In genomic region chr2:156892449-156893335, GRCh38 we compare ENCODE assay signal across 8 cellular contexts.
A peak's percentile ranks its signal among the peaks of the same experiment; 100 is the strongest.
DNase-seq lines count a peak whose midpoint lies in the region; ATAC-seq lines count a peak whose summit lies in the region.

No MANE protein-coding gene starts in this region.

- no peaks in the 10 kb centered on the region for H3K79me2 ChIP-seq in Karpas-422 (ENCODE audit: low read length)

- H3K4me3 ChIP-seq in Karpas-422 (ENCODE audit: low read length) = no peak overlapping the region
- H3K4me3 ChIP-seq in mucosa of stomach (ENCODE audit: low read length) = no peak overlapping the region

- H3K36me3 ChIP-seq in Karpas-422 (ENCODE audit: insufficient read depth, low read length) (no peaks in the 10 kb centered on the region), mucosa of stomach (ENCODE audit: control insufficient read depth, insufficient read depth, low read length) (no peaks in the 10 kb centered on the region)

- no peak overlapping the region for H2AFZ ChIP-seq in Karpas-422 (ENCODE audit: low read length)

- no peaks in the 10 kb centered on the region for H3K9me3 ChIP-seq in Karpas-422 (ENCODE audit: low read length)
- H3K9me3 ChIP-seq in mucosa of stomach (ENCODE audit: control insufficient read depth, low read length) = no peaks in the 10 kb centered on the region

- intact Hi-C loops in posterior cingulate gyrus (cut with DNase I) = loop anchor here (5.0 kb wide), 1 partner anchor 1515 kb away; no protein-coding TSS in a partner anchor

- peak; percentile 40 for ATAC-seq in GM21447 (IDR thresholded peaks at IDR 0.05; ENCODE audit: unreplicated experiment)

- H3K4me1 ChIP-seq in Karpas-422 (ENCODE audit: low read length) (no peaks in the 10 kb centered on the region), mucosa of stomach (ENCODE audit: control insufficient read depth, insufficient read depth, low read length) (no peaks in the 10 kb centered on the region)

- H3K27me3 ChIP-seq in Karpas-422 (ENCODE audit: low read length) = no peaks in the 10 kb centered on the region
- no peaks in the 10 kb centered on the region for H3K27me3 ChIP-seq in mucosa of stomach (ENCODE audit: control insufficient read depth, insufficient read depth, low read length)

- no peaks in the 10 kb centered on the region for H3K9me2 ChIP-seq in Karpas-422 (replicated peaks; ENCODE audit: insufficient read depth, low read length)

- H3K9ac ChIP-seq in Karpas-422 (ENCODE audit: low read length) (no peak overlapping the region), mucosa of stomach (ENCODE audit: low read length) (peak overlapping the region; percentile 19)

- H3K4me2 ChIP-seq in Karpas-422 (ENCODE audit: low read depth, low read length, poor library complexity, severe bottlenecking) = no peak overlapping the region

- no peak overlapping the region for H3K27ac ChIP-seq in Karpas-422 (ENCODE audit: low read length)
- peak overlapping the region; percentile 53 for H3K27ac ChIP-seq in epithelial cell of prostate

- H4K20me1 ChIP-seq in Karpas-422 (ENCODE audit: insufficient read depth, low read depth, low read length) = no peaks in the 10 kb centered on the region

- DNase-seq in DMS53 treated with DMSO at 0.1 percent for 48 hours (lab: John Stamatoyannopoulos, UW; ENCODE audit: unreplicated experiment) (peak; percentile 89), Karpas-422 (peak; percentile 63), RPMI7951 (ENCODE audit: low read depth) (peak; percentile 58), epithelial cell of prostate (ENCODE audit: low read depth, low spot score) (peak; percentile 82), posterior cingulate gyrus (no peak)
- DNase-seq in stimulated activated CD4-positive, alpha-beta T cell treated with anti-CD3 and anti-CD28 coated beads, Interleukin-4, amount 100 ng/mL, for 4 hours = no peak

Comparison
In these comparisons a context has a peak if more than half of its experiments do, and no peak if none do; other contexts are left out.
1. DNase-seq: peak in DMS53 treated with DMSO at 0.1 percent for 48 hours (single experiment), Karpas-422 (single experiment), RPMI7951 (single experiment) and epithelial cell of prostate (single experiment); none in posterior cingulate gyrus (0 of 10) and stimulated activated CD4-positive, alpha-beta T cell treated with anti-CD3 and anti-CD28 coated beads, Interleukin-4, amount 100 ng/mL, for 4 hours (0 of 2).